Comparison of ENCODE assay signal across 8 cellular contexts in genomic region chr16:57568772-57569171, GRCh38. TPM values are rescaled to one million over a fixed set of nuclear protein-coding genes. Genes with fewer than 3 reads are reported as not detected.
DNase-seq lines count a peak whose midpoint lies in the region; ATAC-seq, FAIRE-seq and TF ChIP-seq lines count a peak whose summit lies in the region.
"Not testable (repeated sequence)": the region's sequence is repeated elsewhere in the genome, so short reads cannot be mapped to it uniquely, and the experiment has no call there.
"Had no signal": no experiment of that assay in that cellular context is flagged by ENCODE, and none has a peak within 500 bp of the region (broad histone marks: within the 10 kb centered on the region; RNA-seq: fewer than 3 reads in every experiment).

No MANE protein-coding gene starts in this region.

- not testable (repeated sequence) for H3K4me3 ChIP-seq in RWPE2 (ENCODE audit: severe bottlenecking); K562

- H3K4me1 Mint-ChIP-seq in immature natural killer cell, result peaks cover 17 to 22% of the 10 kb centered on the region in 2 donors

- not testable (repeated sequence) for H3K9me1 ChIP-seq in K562 (ENCODE audit: control insufficient read depth, insufficient read depth, low read length)

- not testable (repeated sequence) for H3K27me3 Mint-ChIP-seq in immature natural killer cell (ENCODE audit: low read depth in 3 of 3)

- FAIRE-seq in GM12892 (lab: Jason Lieb, UNC), result peak; percentile 50
- not testable (repeated sequence) for FAIRE-seq in K562 (lab: Jason Lieb, UNC)
- peak; percentile 99 for FAIRE-seq in urothelium cell line (lab: Jason Lieb, UNC)

- not testable (repeated sequence) for BruUV-seq in K562 (replicated peaks; lab: Mats Ljungman, UMichigan)

- ATAC-seq in RWPE2 (ENCODE audit: low read depth); K562; omental fat pad (ENCODE audit: low FRiP score): not testable (repeated sequence)

- H3K9me3 Mint-ChIP-seq in immature natural killer cell, result not testable (repeated sequence)

- in situ Hi-C loops in K562 (cut with MboI), result not testable (repeated sequence)

- not testable (repeated sequence) for TF ChIP-seq POLR2A in GM12892 (IDR thresholded peaks at IDR 0.05; ENCODE audit: low read depth, low read length); K562 (conservative IDR thresholded peaks at IDR 0.05)

- not testable (repeated sequence) for TF ChIP-seq EP300 in K562 (IDR thresholded peaks at IDR 0.05; ENCODE audit: low read length)

- TF ChIP-seq RAD21 in K562 (CRISPR knock-in tag; conservative IDR thresholded peaks at IDR 0.05 in 1 of 2, IDR thresholded peaks at IDR 0.05 in 1 of 2), result not testable (repeated sequence)

- H3K36me3 Mint-ChIP-seq in immature natural killer cell, result peaks cover 27 to 54% (median 27%) of the 10 kb centered on the region in 3 donors

- not testable (repeated sequence) for TF ChIP-seq CTCF in RWPE2 (IDR thresholded peaks at IDR 0.05; ENCODE audit: poor library complexity, severe bottlenecking); K562 (IDR thresholded peaks at IDR 0.05 in 2 of 3, conservative IDR thresholded peaks at IDR 0.05 in 1 of 3; ENCODE audit: insufficient read depth in 2 of 3, low read depth in 1 of 3, low read length in 3 of 3); omental fat pad (IDR thresholded peaks at IDR 0.05)

- intact Hi-C loops in K562 (cut with micrococcal nuclease), result not testable (repeated sequence)

- H3K9me3 ChIP-seq in RWPE2 (ENCODE audit: severe bottlenecking); K562 (replicated peaks; ENCODE audit: control insufficient read depth, insufficient read depth, low read depth, low read length): not testable (repeated sequence)

- H3K4me2 ChIP-seq in K562 (ENCODE audit: insufficient read depth, low read length), result not testable (repeated sequence)

- CTCF ChIA-PET in K562 (lab: Yijun Ruan, JAX; ENCODE audit: low intra/inter-chr PET ratio), result not testable (repeated sequence)

- DNase-seq in GM12892 (ENCODE audit: insufficient read length); K562 (ENCODE audit: extremely low read depth in 1 of 4, low spot score in 3 of 4); immature natural killer cell; urothelium cell line (ENCODE audit: low spot score): not testable (repeated sequence)
- DNase-seq in RWPE2 (ENCODE audit: low spot score), result peak; percentile 9
- peak; percentile 49 for DNase-seq in mesenteric fat pad (ENCODE audit: low spot score)
- DNase-seq in omental fat pad (ENCODE audit: low spot score), result peak; percentile 3

- H3K36me3 ChIP-seq in RWPE2 (ENCODE audit: low read depth); K562 (ENCODE audit: control insufficient read depth, insufficient read depth, low read length): not testable (repeated sequence)

- not testable (repeated sequence) for H3K4me3 Mint-ChIP-seq in immature natural killer cell

- not testable (repeated sequence) for H4K20me1 ChIP-seq in K562 (replicated peaks; ENCODE audit: control insufficient read depth, insufficient read depth, low read length)

- POLR2A ChIA-PET in K562 (lab: Yijun Ruan, JAX), result not testable (repeated sequence)

- not testable (repeated sequence) for H3K4me1 ChIP-seq in RWPE2 (ENCODE audit: insufficient read depth, poor library complexity, severe bottlenecking); K562 (replicated peaks in 1 of 2; ENCODE audit: control insufficient read depth in 2 of 2, insufficient read depth in 2 of 2, low read length in 2 of 2)

- not testable (repeated sequence) for H2AFZ ChIP-seq in K562 (ENCODE audit: low read depth, low read length)

- H3K27ac ChIP-seq in RWPE2 (ENCODE audit: poor library complexity, severe bottlenecking); K562 (ENCODE audit: extremely low read depth, low read depth, low read length): not testable (repeated sequence)

- not testable (repeated sequence) for H3K79me2 ChIP-seq in K562 (ENCODE audit: control insufficient read depth, insufficient read depth, low read length)

- 3% methylated on average over 5 of the region's 5 CpGs for WGBS in K562 (ENCODE audit: insufficient coverage, low coverage, missing lambda C conversion rate)

- peak overlapping the region in 5 of 6 donors; percentile 11 to 87 (median 84) for H3K27ac Mint-ChIP-seq in immature natural killer cell

- H3K9ac ChIP-seq in K562 (ENCODE audit: insufficient read depth in 1 of 2, low read depth in 2 of 2, low read length in 2 of 2), result not testable (repeated sequence)

- not testable (repeated sequence) for H3K27me3 ChIP-seq in RWPE2 (ENCODE audit: insufficient read depth, poor library complexity, severe bottlenecking)
- H3K27me3 ChIP-seq in K562 (ENCODE audit: control insufficient read depth in 2 of 2, insufficient read depth in 2 of 2, low read length in 2 of 2), result peaks cover 5 to 56% of the 10 kb centered on the region in 2 experiments; a peak in 4 of 5 replicates

RNA-seq across cellular contexts. Expression of gene ADGRG5, which starts 26.3 kb away (rescaled TPM):
- polyA plus RNA-seq in GM12892 (2012; ENCODE audit: missing spikeins), result 21.1 TPM
- 0.14 TPM in 1 of 2 replicates, not detected in the other for total RNA-seq in K562 (2011; cell fraction: chromatin; rRNA removed; ENCODE audit: low replicate concordance)
- 0.13 TPM in 1 of 2 replicates, not detected in the other for total RNA-seq in K562 (2011; cell fraction: nucleolus; rRNA removed)
- 0.07 TPM in 1 of 2 replicates, not detected in the other for total RNA-seq in K562 (2011; cell fraction: nucleoplasm; rRNA removed)
- total RNA-seq in K562 (2014; rRNA removed) (0.08 and 0.09 TPM in 2 replicates), K562 (2014; rRNA removed; fragmentation: Illumina TruSeq; extraction: Trizol) (0.07 TPM in 1 of 2 replicates, not detected in the other), K562 (2015; rRNA removed; fragmentation: Illumina TruSeq; extraction: Trizol) (0.14 and 0.30 TPM in 2 replicates), K562 (2021) (0.09 and 0.27 TPM in 2 replicates), mesenteric fat pad (0.10 TPM), omental fat pad (under 1 TPM in 2 of 4 donors, not detected in 2; 0.31 to 0.37 TPM)
- polyA plus RNA-seq in K562 (2011; rRNA removed) (0.01 and 0.11 TPM in 2 replicates), K562 (2014; fragmentation: Illumina TruSeq; extraction: Trizol) (0.08 and 0.10 TPM in 2 replicates), K562 (2014; fragmentation: Nextera tagmentation; extraction: Ambion mirVana) (under 1 TPM; 0.01 to 0.39 TPM), K562 (2014; rRNA removed) (0.04 and 0.15 TPM in 2 replicates), immature natural killer cell (100 to 1,000 TPM in 1 of 3 donors, 10 to 100 TPM in 2; 43.2 to 124 (median 77.4) TPM)
- polyA plus RNA-seq in K562 (2011; cell fraction: cytosol; rRNA removed), result 0.03 and 0.07 TPM in 2 replicates
- 0.13 and 0.27 TPM in 2 replicates for polyA plus RNA-seq in K562 (2011; cell fraction: nucleus; rRNA removed)
- polyA plus RNA-seq in K562 (2012), result 0.55 and 0.62 TPM in 2 replicates
- 0.06 TPM in 1 of 2 replicates, not detected in the other for polyA minus RNA-seq in K562 (2011; rRNA and poly(A)+ RNA removed)
- not detected in 2 replicates for polyA minus RNA-seq in K562 (2011; cell fraction: cytosol; rRNA and poly(A)+ RNA removed)
- not detected in 2 replicates for polyA minus RNA-seq in K562 (2011; cell fraction: nucleus; rRNA and poly(A)+ RNA removed)

RNA-seq across cellular contexts. Expression of gene CCDC102A, which starts 32.4 kb away (rescaled TPM):
- polyA plus RNA-seq in GM12892 (2012; ENCODE audit: missing spikeins), result 2.6 TPM
- total RNA-seq in K562 (2011; cell fraction: chromatin; rRNA removed; ENCODE audit: low replicate concordance), result 0.26 and 1.1 TPM in 2 replicates
- total RNA-seq in K562 (2011; cell fraction: nucleolus; rRNA removed), result 0.92 and 1.3 TPM in 2 replicates
- total RNA-seq in K562 (2011; cell fraction: nucleoplasm; rRNA removed), result 0.51 and 0.84 TPM in 2 replicates
- total RNA-seq in K562 (2014; rRNA removed), result 3.8 and 4.9 TPM in 2 replicates
- 0.16 and 0.58 TPM in 2 replicates for total RNA-seq in K562 (2014; rRNA removed; fragmentation: Illumina TruSeq; extraction: Trizol)
- total RNA-seq in K562 (2015; rRNA removed; fragmentation: Illumina TruSeq; extraction: Trizol), result 1.4 and 2.1 TPM in 2 replicates
- total RNA-seq in K562 (2021), result 2.7 and 3.0 TPM in 2 replicates
- polyA plus RNA-seq in K562 (2011; rRNA removed), result 2.2 and 2.4 TPM in 2 replicates
- 2.6 and 6.6 TPM in 2 replicates for polyA plus RNA-seq in K562 (2011; cell fraction: cytosol; rRNA removed)
- polyA plus RNA-seq in K562 (2011; cell fraction: nucleus; rRNA removed), result 1.3 and 2.1 TPM in 2 replicates
- polyA plus RNA-seq in K562 (2012), result 2.3 and 2.8 TPM in 2 replicates
- 0.85 and 1.4 TPM in 2 replicates for polyA plus RNA-seq in K562 (2014; fragmentation: Illumina TruSeq; extraction: Trizol)
- under 1 TPM; 0.03 to 0.11 TPM for polyA plus RNA-seq in K562 (2014; fragmentation: Nextera tagmentation; extraction: Ambion mirVana)
- 2.0 and 4.9 TPM in 2 replicates for polyA plus RNA-seq in K562 (2014; rRNA removed)
- 0.45 and 1.4 TPM in 2 replicates for polyA minus RNA-seq in K562 (2011; rRNA and poly(A)+ RNA removed)
- polyA minus RNA-seq in K562 (2011; cell fraction: cytosol; rRNA and poly(A)+ RNA removed), result 1.4 and 1.6 TPM in 2 replicates
- 0.67 and 1.1 TPM in 2 replicates for polyA minus RNA-seq in K562 (2011; cell fraction: nucleus; rRNA and poly(A)+ RNA removed)
- 10 to 100 TPM in 2 of 3 donors, 1 to 10 TPM in 1; 8.8 to 26.4 (median 13.9) TPM for polyA plus RNA-seq in immature natural killer cell
- 5.0 TPM for total RNA-seq in mesenteric fat pad
- 1 to 10 TPM; 3.5 to 9.8 (median 7.8) TPM for total RNA-seq in omental fat pad
- polyA plus RNA-seq: CD14-positive monocyte had no signal

RNA-seq across cellular contexts. Expression of gene ADGRG1, which starts 59.7 kb away (rescaled TPM):
- 1.5 TPM for polyA plus RNA-seq in GM12892 (2012; ENCODE audit: missing spikeins)
- total RNA-seq in K562 (2011; cell fraction: chromatin; rRNA removed; ENCODE audit: low replicate concordance), result 0.81 and 1.3 TPM in 2 replicates
- 0.79 and 1.0 TPM in 2 replicates for total RNA-seq in K562 (2011; cell fraction: nucleolus; rRNA removed)
- total RNA-seq in K562 (2011; cell fraction: nucleoplasm; rRNA removed), result 0.81 and 2.1 TPM in 2 replicates
- total RNA-seq in K562 (2014; rRNA removed) (not detected in 2 replicates), K562 (2014; rRNA removed; fragmentation: Illumina TruSeq; extraction: Trizol) (not detected in 2 replicates), K562 (2015; rRNA removed; fragmentation: Illumina TruSeq; extraction: Trizol) (not detected in 2 replicates), K562 (2021) (0.31 TPM in 1 of 2 replicates, not detected in the other), mesenteric fat pad (96.3 TPM), omental fat pad (10 to 100 TPM; 15.3 to 99.1 (median 70.5) TPM)
- polyA plus RNA-seq in K562 (2011; rRNA removed) (0.04 and 0.57 TPM in 2 replicates), K562 (2014; fragmentation: Illumina TruSeq; extraction: Trizol) (0.16 and 0.29 TPM in 2 replicates), K562 (2014; fragmentation: Nextera tagmentation; extraction: Ambion mirVana) (not detected), K562 (2014; rRNA removed) (0.34 TPM in 1 of 2 replicates, not detected in the other), immature natural killer cell (100 to 1,000 TPM; 218 to 784 (median 395) TPM)
- polyA plus RNA-seq in K562 (2011; cell fraction: cytosol; rRNA removed), result 0.12 and 0.15 TPM in 2 replicates
- polyA plus RNA-seq in K562 (2011; cell fraction: nucleus; rRNA removed), result 0.70 and 0.81 TPM in 2 replicates
- polyA plus RNA-seq in K562 (2012), result 0.39 and 0.44 TPM in 2 replicates
- polyA minus RNA-seq in K562 (2011; rRNA and poly(A)+ RNA removed), result 0.18 TPM in 2 replicates
- polyA minus RNA-seq in K562 (2011; cell fraction: cytosol; rRNA and poly(A)+ RNA removed), result not detected in 2 replicates
- polyA minus RNA-seq in K562 (2011; cell fraction: nucleus; rRNA and poly(A)+ RNA removed), result 0.33 TPM in 1 of 2 replicates, not detected in the other

Comparison
In these comparisons a context has a peak if more than half of its experiments do, and no peak if none do; other contexts are left out.
1. RNA of gene ADGRG1, which starts 59.7 kb away (total RNA-seq): 96.3 TPM in mesenteric fat pad (single experiment) and 15.3 to 99.1 TPM in omental fat pad; 0.31 to 2.1 TPM in K562; every median in the first group is over 4 times any median in the second.